27 cellular contexts compared by ENCODE assay signal in the genomic region with DNA sequence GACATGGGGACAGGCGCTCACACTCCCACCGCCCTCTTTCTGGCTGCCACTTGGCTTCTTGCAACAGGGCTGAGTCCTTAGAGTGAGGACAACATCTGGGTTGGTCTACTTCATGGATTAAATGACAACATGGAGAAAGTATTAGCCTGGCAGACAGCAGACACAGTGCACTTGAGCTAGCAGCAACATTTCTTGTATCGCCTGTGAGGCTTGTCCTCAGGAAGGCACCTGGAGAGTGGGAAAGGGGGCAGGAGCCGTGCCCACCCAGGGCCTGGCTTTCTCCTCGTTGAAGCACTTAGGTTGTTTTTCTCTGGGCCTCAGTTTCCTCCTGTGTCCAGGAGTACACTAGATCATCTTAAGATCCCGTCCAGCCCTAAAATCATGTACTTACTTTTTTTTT. TPM values are rescaled to one million over a fixed set of nuclear protein-coding genes. Genes with fewer than 3 reads are reported as not detected.
DNase-seq lines count a peak whose midpoint lies in the region; ATAC-seq and TF ChIP-seq lines count a peak whose summit lies in the region.
"Had no signal": no experiment of that assay in that cellular context is flagged by ENCODE, and none has a peak within 500 bp of the region (broad histone marks: within the 10 kb centered on the region; RNA-seq: fewer than 3 reads in every experiment).

No MANE protein-coding gene starts in this region.

- BruUV-seq in Calu3 (replicated peaks; lab: Mats Ljungman, UMichigan) = no TSS peak

- CTCF ChIA-PET in Calu3 (lab: Charles Lee) = interaction anchor here (1.3 to 5.3 kb wide), 3 partner anchors 15 to 99 kb away, joined by 4 to 27 read pairs (median 8); no protein-coding TSS in a partner anchor

- no peak for TF ChIP-seq EP300 in stomach (IDR thresholded peaks at IDR 0.05)
- TF ChIP-seq EP300 in tibial nerve (IDR thresholded peaks at IDR 0.05) = no peak

- peaks cover 9% of the 10 kb centered on the region for H3K36me3 ChIP-seq in colonic mucosa
- peaks cover 30 to 42% (median 41%) of the 10 kb centered on the region in 4 donors for H3K36me3 ChIP-seq in stomach
- H3K36me3 ChIP-seq in tibial nerve = peaks cover 0 to 34% (median 0%) of the 10 kb centered on the region in 3 donors
- H3K36me3 ChIP-seq: adrenal gland, BE2C, uterus had no signal

- H3K36me3 Mint-ChIP-seq in Calu3 (ENCODE audit: insufficient read depth, unreplicated experiment) (peaks cover 98% of the 10 kb centered on the region), mesothelial cell of epicardium (peaks cover 12% of the 10 kb centered on the region)

- WGBS in stomach, 5 donors = 26 to 61% (median 49%) methylated on average over 6 of the region's 6 CpGs
- 86 to 96% methylated on average over 6 of the region's 6 CpGs for WGBS in tibial nerve, 2 donors

- H3K27me3 Mint-ChIP-seq in Calu3 (ENCODE audit: unreplicated experiment) (no peaks in the 10 kb centered on the region), mesothelial cell of epicardium (ENCODE audit: low read depth) (no peaks in the 10 kb centered on the region)

- peak overlapping the region; percentile 97 to 98 for H3K9ac ChIP-seq in colonic mucosa (ENCODE audit: low read depth in 2 of 2, low read length in 2 of 2)

- H3K27ac Mint-ChIP-seq in Calu3 (ENCODE audit: unreplicated experiment) (peak overlapping the region; percentile 89), mesothelial cell of epicardium (peak overlapping the region; percentile 66)
- H3K27ac Mint-ChIP-seq: activated naive CD4-positive, alpha-beta T cell treated with anti-CD3 and anti-CD28 coated beads for 36 hours; CD8-positive, alpha-beta T cell; stimulated activated naive B cell treated with anti-CD40 and anti-IgM and Interleukin-4, amounts not matched to agents 10 μg/mL and 1 μg/mL and 100 μg/mL, for 72 hours; T-helper 17 cell had no signal

- H3K27ac ChIP-seq in colonic mucosa = peak overlapping the region; percentile 93
- H3K27ac ChIP-seq in stomach = peak overlapping the region; percentile 88 to 94 (median 92)
- H3K27ac ChIP-seq in tibial nerve = peak overlapping the region in 1 of 4 donors; percentile 67
- H3K27ac ChIP-seq: adrenal gland, psoas muscle, uterus had no signal

- H3K4me1 Mint-ChIP-seq in Calu3 (ENCODE audit: low read depth, unreplicated experiment) = peaks cover 61% of the 10 kb centered on the region
- peaks cover 84% of the 10 kb centered on the region for H3K4me1 Mint-ChIP-seq in mesothelial cell of epicardium

- TF ChIP-seq CTCF in Calu3 (IDR thresholded peaks at IDR 0.05; ENCODE audit: unreplicated experiment) (no peak), colonic mucosa (IDR thresholded peaks at IDR 0.05) (no peak), mesothelial cell of epicardium (IDR thresholded peaks at IDR 0.05; ENCODE audit: unreplicated experiment) (no peak), stomach (IDR thresholded peaks at IDR 0.05) (no peak), tibial nerve (IDR thresholded peaks at IDR 0.05) (no peak)

- H3K4me1 ChIP-seq in colonic mucosa (no peaks in the 10 kb centered on the region), stomach (peaks cover 8 to 35% (median 19%) of the 10 kb centered on the region in 4 donors), tibial nerve (peaks cover 0 to 27% (median 9%) of the 10 kb centered on the region in 4 donors)
- H3K4me1 ChIP-seq: left lung, psoas muscle, uterus had no signal

- peak overlapping the region; percentile 65 for H3K4me3 ChIP-seq in colonic mucosa
- H3K4me3 ChIP-seq in stomach = peak overlapping the region; percentile 45 to 64 (median 59)
- no peak overlapping the region for H3K4me3 ChIP-seq in tibial nerve
- H3K4me3 ChIP-seq: adrenal gland, psoas muscle, uterus had no signal

- peak overlapping the region; percentile 92 for H3K4me3 Mint-ChIP-seq in Calu3 (ENCODE audit: low read depth, unreplicated experiment)
- H3K4me3 Mint-ChIP-seq in mesothelial cell of epicardium = peak overlapping the region; percentile 92
- H3K4me3 Mint-ChIP-seq: activated naive CD4-positive, alpha-beta T cell treated with anti-CD3 and anti-CD28 coated beads for 36 hours; CD8-positive, alpha-beta T cell; naive thymus-derived CD8-positive, alpha-beta T cell; stimulated activated naive B cell treated with anti-CD40 and anti-IgM and Interleukin-4, amounts not matched to agents 10 μg/mL and 1 μg/mL and 100 μg/mL, for 72 hours; T-helper 17 cell had no signal

- H3K9me3 ChIP-seq in colonic mucosa = no peaks in the 10 kb centered on the region
- H3K9me3 ChIP-seq in stomach = no peaks in the 10 kb centered on the region
- H3K9me3 ChIP-seq in tibial nerve = no peaks in the 10 kb centered on the region
- H3K9me3 ChIP-seq: adrenal gland, BE2C, left lung, psoas muscle, uterus had no signal

- intact Hi-C loops in Calu3 (cut with micrococcal nuclease; ENCODE audit: unreplicated experiment) = no loop called here
- intact Hi-C loops in colonic mucosa (cut with DNase I) = loop anchor here (5.0 kb wide), 1 partner anchor 93 kb away; no protein-coding TSS in a partner anchor
- intact Hi-C loops in stomach (cut with DNase I; ENCODE audit: low total_unique reads) = loop anchor here (5.0 kb wide), 1 partner anchor 118 kb away; no protein-coding TSS in a partner anchor

- DNase-seq in Calu3 = no peak
- DNase-seq in colonic mucosa = no peak
- DNase-seq in mesothelial cell of epicardium (ENCODE audit: low spot score in 2 of 2, unreplicated experiment in 2 of 2) = no peak
- DNase-seq in stomach = no peak
- no peak for DNase-seq in tibial nerve (ENCODE audit: low spot score in 2 of 2)
- no peak for DNase-seq in hypothalamus (lab: John Stamatoyannopoulos, UW)
- DNase-seq in activated gamma-delta T cell (lab: John Stamatoyannopoulos, UW) = no peak
- DNase-seq: ACHN; activated CD4-positive, alpha-beta T cell treated with anti-CD3 and anti-CD28 coated beads, Interleukin-2, amount 50 U/mL, for 48 hours; activated naive CD4-positive, alpha-beta T cell treated with anti-CD3 and anti-CD28 coated beads for 36 hours; adrenal gland; BE2C; CD8-positive, alpha-beta T cell; cerebellar nuclear complex; HCEC 1CT; MM.1S; naive thymus-derived CD8-positive, alpha-beta T cell; NCI-H2029; NK-92 treated with Interleukin-12 subunit alpha and Interleukin-12 subunit beta, amount 100 ng/mL, for 24 hours; psoas muscle; Right ventricle myocardium superior; stimulated activated naive B cell treated with anti-CD40 and anti-IgM and Interleukin-4, amounts not matched to agents 10 μg/mL and 1 μg/mL and 100 μg/mL, for 72 hours; T-helper 17 cell; uterus had no signal

- TF ChIP-seq POLR2A in stomach (IDR thresholded peaks at IDR 0.05) (no peak), tibial nerve (IDR thresholded peaks at IDR 0.05) (no peak)

- no peaks in the 10 kb centered on the region for H3K9me3 Mint-ChIP-seq in Calu3 (ENCODE audit: low read depth, unreplicated experiment)
- no peaks in the 10 kb centered on the region for H3K9me3 Mint-ChIP-seq in mesothelial cell of epicardium
- H3K9me3 Mint-ChIP-seq: activated naive CD4-positive, alpha-beta T cell treated with anti-CD3 and anti-CD28 coated beads for 36 hours; CD8-positive, alpha-beta T cell; naive thymus-derived CD8-positive, alpha-beta T cell; stimulated activated naive B cell treated with anti-CD40 and anti-IgM and Interleukin-4, amounts not matched to agents 10 μg/mL and 1 μg/mL and 100 μg/mL, for 72 hours had no signal

- no peak for ATAC-seq in GM21526 (IDR thresholded peaks at IDR 0.05; ENCODE audit: low FRiP score, unreplicated experiment)
- ATAC-seq: CD8-positive, alpha-beta T cell; left lung; naive thymus-derived CD8-positive, alpha-beta T cell; psoas muscle; stimulated activated naive B cell treated with anti-CD40 and anti-IgM and Interleukin-4, amounts not matched to agents 10 μg/mL and 1 μg/mL and 100 μg/mL, for 72 hours; T-helper 17 cell had no signal

- H3K27me3 ChIP-seq in colonic mucosa (no peaks in the 10 kb centered on the region), stomach (peaks cover 0 to 13% (median 0%) of the 10 kb centered on the region in 3 donors), tibial nerve (no peaks in the 10 kb centered on the region)
- H3K27me3 ChIP-seq: adrenal gland, BE2C, uterus had no signal

RNA-seq across cellular contexts. Expression of gene ELF3, which starts 3.7 kb away (rescaled TPM):
- total RNA-seq in Calu3 (2022) (830 and 907 TPM in 2 replicates), colonic mucosa (1,000 to 10,000 TPM in 1 of 2 donors, 100 to 1,000 TPM in 1; 749 to 1,162 TPM), mesothelial cell of epicardium (111 to 112 TPM (median 112 TPM) in 3 replicates), stomach (1,000 to 10,000 TPM in 1 of 5 donors, 100 to 1,000 TPM in 4; 174 to 1,083 (median 289) TPM), tibial nerve (1 to 10 TPM in 1 of 4 donors, under 1 TPM in 1, not detected in 2; under 0.01 to 1.2 TPM)
- 100 to 1,000 TPM; 146 to 253 (median 242) TPM for polyA plus RNA-seq in stomach
- total RNA-seq: skeletal muscle tissue had no signal
- polyA plus RNA-seq: naive thymus-derived CD8-positive, alpha-beta T cell had no signal

RNA-seq across cellular contexts. Expression of gene RNPEP, which starts 31.6 kb away (rescaled TPM):
- total RNA-seq in Calu3 (2022) (86.1 and 91.6 TPM in 2 replicates), colonic mucosa (100 to 1,000 TPM; 142 to 147 TPM), mesothelial cell of epicardium (76.6 to 84.3 TPM (median 79.3 TPM) in 3 replicates), stomach (100 to 1,000 TPM in 3 of 5 donors, 10 to 100 TPM in 2; 23.3 to 900 (median 102) TPM), tibial nerve (100 to 1,000 TPM; 107 to 168 (median 135) TPM)
- 10 to 100 TPM; 31.6 to 38.6 (median 37.6) TPM for polyA plus RNA-seq in stomach

RNA-seq across cellular contexts. Expression of gene TIMM17A, which starts 58.8 kb away (rescaled TPM):
- total RNA-seq in Calu3 (2022) (78.5 and 85.3 TPM in 2 replicates), colonic mucosa (10 to 100 TPM; 63.4 to 84.7 TPM), mesothelial cell of epicardium (42.6 to 46.5 TPM (median 46.3 TPM) in 3 replicates), stomach (10 to 100 TPM in 2 of 5 donors, 1 to 10 TPM in 3; 3.2 to 47.0 (median 7.1) TPM), tibial nerve (10 to 100 TPM; 16.2 to 31.8 (median 21.0) TPM)
- 10 to 100 TPM; 26.1 to 48.8 (median 37.4) TPM for polyA plus RNA-seq in stomach

Comparison
In these comparisons a context has a peak if more than half of its experiments do, and no peak if none do; other contexts are left out.
1. H3K4me3 ChIP-seq: peak in colonic mucosa (single experiment) and stomach (4 of 4); none in tibial nerve (0 of 4).
2. RNA of gene ELF3, which starts 3.7 kb away (total RNA-seq): 749 to 1,162 TPM in colonic mucosa, 830 to 907 TPM in Calu3, 174 to 1,083 TPM in stomach and 111 to 112 TPM in mesothelial cell of epicardium; under 0.01 to 1.2 TPM in tibial nerve; every median in the first group is over 10 times any median in the second.